3 cellular contexts compared by ENCODE assay signal in genomic region chr1:17314491-17314971, GRCh38.
TF ChIP-seq lines count a peak whose summit lies in the region.

No MANE protein-coding gene starts in this region.

TF ChIP-seq in SK-N-SH treated with all-trans-retinoic acid at 6 μM for 48 hours, 23 proteins besides CTCF, POLR2A, EP300 and RAD21:
- TF ChIP-seq CREB5 (CRISPR knock-in tag; IDR thresholded peaks at IDR 0.05; ENCODE audit: low read depth) (no peak), TSHZ2 (CRISPR knock-in tag; IDR thresholded peaks at IDR 0.05) (no peak), ZFP30 (CRISPR knock-in tag; IDR thresholded peaks at IDR 0.05) (no peak), ARNTL (CRISPR knock-in tag; IDR thresholded peaks at IDR 0.05; ENCODE audit: borderline replicate concordance, low read depth) (no peak), PPARA (CRISPR knock-in tag; IDR thresholded peaks at IDR 0.05; ENCODE audit: borderline replicate concordance) (no peak), OSR1 (CRISPR knock-in tag; IDR thresholded peaks at IDR 0.05) (no peak), ZC3H10 (CRISPR knock-in tag; IDR thresholded peaks at IDR 0.05) (no peak), GLIS3 (CRISPR knock-in tag; IDR thresholded peaks at IDR 0.05) (no peak), ZFP3 (CRISPR knock-in tag; IDR thresholded peaks at IDR 0.05) (no peak), ISL1 (CRISPR knock-in tag; IDR thresholded peaks at IDR 0.05) (no peak), ESRRG (CRISPR knock-in tag; IDR thresholded peaks at IDR 0.05) (no peak), TCF4 (CRISPR knock-in tag; IDR thresholded peaks at IDR 0.05; ENCODE audit: borderline replicate concordance) (no peak), ZNF565 (CRISPR knock-in tag; conservative IDR thresholded peaks at IDR 0.05; ENCODE audit: low read depth) (no peak), CSRNP3 (CRISPR knock-in tag; IDR thresholded peaks at IDR 0.05) (no peak), BACH2 (CRISPR knock-in tag; IDR thresholded peaks at IDR 0.05; ENCODE audit: borderline replicate concordance) (no peak), ZNF8 (CRISPR knock-in tag; IDR thresholded peaks at IDR 0.05) (no peak), CSDC2 (CRISPR knock-in tag; IDR thresholded peaks at IDR 0.05) (no peak), ZNF70 (CRISPR knock-in tag; IDR thresholded peaks at IDR 0.05) (no peak)

TF ChIP-seq in SK-N-SH, 30 proteins besides CTCF, POLR2A, EP300 and RAD21:
- no peak for TF ChIP-seq ELF1 (IDR thresholded peaks at IDR 0.05)
TF ChIP-seq in SK-N-SH: peak in this region for 0.

TF ChIP-seq in HepG2, 621 proteins besides CTCF, POLR2A, EP300 and RAD21:
- TF ChIP-seq JARID2 (CRISPR knock-in tag; IDR thresholded peaks at IDR 0.05; ENCODE audit: insufficient replicate concordance) (no peak), SAP130 (CRISPR knock-in tag; IDR thresholded peaks at IDR 0.05; ENCODE audit: low read depth) (no peak), ELF4 (CRISPR knock-in tag; IDR thresholded peaks at IDR 0.05; ENCODE audit: borderline replicate concordance) (no peak), ZSCAN9 (CRISPR knock-in tag; IDR thresholded peaks at IDR 0.05; ENCODE audit: borderline replicate concordance) (no peak), ZNF629 (CRISPR knock-in tag; conservative IDR thresholded peaks at IDR 0.05) (peak; percentile 78), TSC22D2 (CRISPR knock-in tag; IDR thresholded peaks at IDR 0.05; ENCODE audit: borderline replicate concordance) (no peak), ZNF784 (CRISPR knock-in tag; IDR thresholded peaks at IDR 0.05; ENCODE audit: borderline replicate concordance) (no peak), ZNF362 (CRISPR knock-in tag; IDR thresholded peaks at IDR 0.05; ENCODE audit: borderline replicate concordance) (no peak)
